Comparison of ENCODE assay signal across 13 cellular contexts in the genomic region with DNA sequence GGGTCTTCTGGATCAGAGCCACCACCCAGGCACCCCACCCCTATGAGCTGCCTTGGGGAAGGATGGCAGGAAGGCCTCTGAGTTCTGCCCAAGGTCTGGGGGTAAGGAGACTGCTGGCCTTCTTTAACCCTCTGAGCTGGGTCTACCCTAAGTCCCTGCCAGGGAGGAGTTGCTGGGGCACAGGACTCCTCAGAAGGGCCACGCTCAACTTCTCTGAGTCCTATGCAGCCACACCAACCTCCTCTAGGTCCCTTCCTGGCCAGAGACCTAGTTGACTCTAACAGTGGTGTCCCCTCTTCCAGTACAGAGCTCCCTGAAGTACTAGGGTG. TPM values are rescaled to one million over a fixed set of nuclear protein-coding genes. Genes with fewer than 3 reads are reported as not detected.
DNase-seq lines count a peak whose midpoint lies in the region; ATAC-seq and TF ChIP-seq lines count a peak whose summit lies in the region.
"Had no signal": no experiment of that assay in that cellular context is flagged by ENCODE, and none has a peak within 500 bp of the region (broad histone marks: within the 10 kb centered on the region; RNA-seq: fewer than 3 reads in every experiment).

No MANE protein-coding gene starts in this region.

- no peak overlapping the region for H3K27ac ChIP-seq in trophoblast cell (ENCODE audit: low read depth, low read length)

- H3K4me3 ChIP-seq in Loucy (ENCODE audit: low read length, poor library complexity, severe bottlenecking) (no peak overlapping the region), trophoblast cell (ENCODE audit: low read depth, low read length) (no peak overlapping the region)
- H3K4me3 ChIP-seq: adrenal gland had no signal

- peaks cover 1% of the 10 kb centered on the region for H3K79me1 ChIP-seq in trophoblast cell (ENCODE audit: low read length)

- no CpG with 5 or more reads among the region's 1 CpG for WGBS in trophoblast cell (ENCODE audit: extremely low coverage, insufficient coverage, insufficient read length)

- H3F3A ChIP-seq in Loucy (ENCODE audit: low read depth) = no peaks in the 10 kb centered on the region

- H2BK120ac ChIP-seq in trophoblast cell (ENCODE audit: insufficient read depth, low read length, poor library complexity) = no peak overlapping the region

- H2AFZ ChIP-seq in Loucy (ENCODE audit: low read length) = no peak overlapping the region
- H2AFZ ChIP-seq in trophoblast cell (ENCODE audit: insufficient read depth, low read length, poor library complexity) = no peak overlapping the region

- no peak overlapping the region for H2BK12ac ChIP-seq in trophoblast cell (ENCODE audit: low read length)

- DNase-seq in DMS53 (lab: John Stamatoyannopoulos, UW) (peak; percentile 63), DMS53 treated with DMSO at 0.1 percent for 48 hours (lab: John Stamatoyannopoulos, UW; ENCODE audit: unreplicated experiment) (no peak), trophoblast cell (no peak), NOMO-1 (lab: John Stamatoyannopoulos, UW; ENCODE audit: unreplicated experiment in 2 of 2) (no peak), iPS-NIHi7 (ENCODE audit: extremely low spot score) (no peak), NK-92 (lab: John Stamatoyannopoulos, UW; ENCODE audit: unreplicated experiment) (no peak)
- DNase-seq: 8988T, dermis blood vessel endothelial cell, immature natural killer cell, retina had no signal

- H2AK5ac ChIP-seq in trophoblast cell (ENCODE audit: low read length) = no peak overlapping the region

- H3K23ac ChIP-seq in trophoblast cell (ENCODE audit: low read length) = no peak overlapping the region

- H4K91ac ChIP-seq in trophoblast cell (ENCODE audit: low read depth, low read length) = no peak overlapping the region

- H3K36me3 ChIP-seq in Loucy (ENCODE audit: insufficient read depth, low read length) (no peaks in the 10 kb centered on the region), trophoblast cell (ENCODE audit: control insufficient read depth in 1 of 2, insufficient read depth in 2 of 2, low read length in 2 of 2) (no peaks in the 10 kb centered on the region)
- H3K36me3 ChIP-seq: adrenal gland had no signal

- no peak overlapping the region for H3K14ac ChIP-seq in trophoblast cell (ENCODE audit: low read length)

- H3K4me1 ChIP-seq in Loucy (ENCODE audit: insufficient read depth, low read length, poor library complexity, severe bottlenecking) (peaks cover 9% of the 10 kb centered on the region), trophoblast cell (ENCODE audit: control insufficient read depth in 1 of 2, insufficient read depth in 2 of 2, low read length in 2 of 2) (peaks cover 23% of the 10 kb centered on the region in 2 experiments)

- no peaks in the 10 kb centered on the region for H3K9me2 ChIP-seq in Loucy (replicated peaks; ENCODE audit: low read depth, low read length)

- H3K27me3 ChIP-seq in Loucy (ENCODE audit: insufficient read depth, low read length, poor library complexity, severe bottlenecking) = peaks cover 26% of the 10 kb centered on the region
- peaks cover 20% of the 10 kb centered on the region for H3K27me3 ChIP-seq in trophoblast cell (ENCODE audit: insufficient read depth, low read length)

- peak; percentile 18 for ATAC-seq in HG02642 (IDR thresholded peaks at IDR 0.05; ENCODE audit: poor library complexity, unreplicated experiment)

- H3K18ac ChIP-seq in trophoblast cell (ENCODE audit: low read length) = no peak overlapping the region

- H2BK5ac ChIP-seq in trophoblast cell (ENCODE audit: low read depth, low read length, poor library complexity) = no peak overlapping the region

- H4K8ac ChIP-seq in trophoblast cell (ENCODE audit: low read depth, low read length) = no peak overlapping the region

- no peak overlapping the region for H3K4ac ChIP-seq in trophoblast cell (ENCODE audit: low read depth, low read length)

- H3K79me2 ChIP-seq in Loucy (ENCODE audit: insufficient read depth, low read length) (no peaks in the 10 kb centered on the region), trophoblast cell (ENCODE audit: control insufficient read depth, insufficient read depth, low read length, poor library complexity) (no peaks in the 10 kb centered on the region)

- no peak overlapping the region for H4K12ac ChIP-seq in trophoblast cell (ENCODE audit: low read depth, low read length)

- H3K9me3 ChIP-seq in Loucy (ENCODE audit: insufficient read depth, low read depth, low read length) = no peaks in the 10 kb centered on the region
- H3K9me3 ChIP-seq in trophoblast cell (ENCODE audit: insufficient read depth, low read depth, low read length) = no peaks in the 10 kb centered on the region
- H3K9me3 ChIP-seq: adrenal gland had no signal

- H3K9ac ChIP-seq in Loucy (ENCODE audit: low read depth, low read length, poor library complexity, severe bottlenecking) (no peak overlapping the region), trophoblast cell (ENCODE audit: low read length) (peak overlapping the region; percentile 9)

- no peaks in the 10 kb centered on the region for H4K20me1 ChIP-seq in Loucy (ENCODE audit: insufficient read depth, low read length, poor library complexity, severe bottlenecking)

- H3K4me2 ChIP-seq in Loucy (ENCODE audit: low read depth, low read length, poor library complexity, severe bottlenecking) = peak overlapping the region; percentile 1
- H3K4me2 ChIP-seq in trophoblast cell (ENCODE audit: low read length) = no peak overlapping the region

- no peak for TF ChIP-seq CTCF in Loucy (conservative IDR thresholded peaks at IDR 0.05; ENCODE audit: low read length)

RNA-seq across cellular contexts. Expression of a gene that starts 2.6 kb away (rescaled TPM):
- polyA plus RNA-seq in trophoblast cell (2013) = 197 and 211 TPM in 2 replicates

RNA-seq across cellular contexts. Expression of a gene that starts 11.9 kb away (rescaled TPM):
- polyA plus RNA-seq in trophoblast cell (2013) = 0.33 and 0.36 TPM in 2 replicates
- polyA plus RNA-seq: immature natural killer cell had no signal

RNA-seq across cellular contexts. Expression of a gene that starts 32.2 kb away (rescaled TPM):
- 0.01 TPM in 1 of 2 replicates, not detected in the other for polyA plus RNA-seq in trophoblast cell (2013)
- polyA plus RNA-seq: adrenal gland had no signal

RNA-seq across cellular contexts. Expression of a gene that starts 38.8 kb away (rescaled TPM):
- 8.8 and 10.1 TPM in 2 replicates for polyA plus RNA-seq in trophoblast cell (2013)
